ENCODE assay signal across 2 cellular contexts in genomic region chr16:10752843-10753523, GRCh38.
TF ChIP-seq lines count a peak whose summit lies in the region.

No MANE protein-coding gene starts in this region.

TF ChIP-seq in GM23338, 12 proteins besides CTCF, POLR2A, EP300 and RAD21 (continued from another document):
- TF ChIP-seq ZNF462 (CRISPR knock-in tag; IDR thresholded peaks at IDR 0.05) (no peak), NANOG (IDR thresholded peaks at IDR 0.05; ENCODE audit: borderline replicate concordance) (no peak), CREB1 (CRISPR knock-in tag; IDR thresholded peaks at IDR 0.05; ENCODE audit: low read depth) (no peak), ETS1 (IDR thresholded peaks at IDR 0.05) (no peak), JUNB (IDR thresholded peaks at IDR 0.05; ENCODE audit: unreplicated experiment) (no peak), REST (IDR thresholded peaks at IDR 0.05; ENCODE audit: unreplicated experiment) (no peak), POLR2AphosphoS5 (IDR thresholded peaks at IDR 0.05; ENCODE audit: low read depth) (no peak)

TF ChIP-seq in SK-N-SH, 30 proteins besides CTCF, POLR2A, EP300 and RAD21 (continued from another document):
- TF ChIP-seq REST (IDR thresholded peaks at IDR 0.05; ENCODE audit: low read depth, low read length) (no peak), USF2 (IDR thresholded peaks at IDR 0.05; ENCODE audit: borderline replicate concordance, low read depth, low read length) (no peak), TAF1 (IDR thresholded peaks at IDR 0.05; ENCODE audit: borderline replicate concordance, low read depth, low read length) (no peak), FOSL2 (IDR thresholded peaks at IDR 0.05; ENCODE audit: borderline replicate concordance, low read depth) (no peak), NRF1 (IDR thresholded peaks at IDR 0.05; ENCODE audit: low read depth, low read length) (no peak), FOXJ3 (CRISPR knock-in tag; IDR thresholded peaks at IDR 0.05) (no peak), MXI1 (IDR thresholded peaks at IDR 0.05; ENCODE audit: low read depth, low read length) (no peak), JUND (IDR thresholded peaks at IDR 0.05) (no peak), CHD2 (IDR thresholded peaks at IDR 0.05; ENCODE audit: low read length, partially characterized antibody) (no peak), FOXM1 (IDR thresholded peaks at IDR 0.05; ENCODE audit: low read depth) (no peak)
